10 cellular contexts compared by ENCODE assay signal in the genomic region with DNA sequence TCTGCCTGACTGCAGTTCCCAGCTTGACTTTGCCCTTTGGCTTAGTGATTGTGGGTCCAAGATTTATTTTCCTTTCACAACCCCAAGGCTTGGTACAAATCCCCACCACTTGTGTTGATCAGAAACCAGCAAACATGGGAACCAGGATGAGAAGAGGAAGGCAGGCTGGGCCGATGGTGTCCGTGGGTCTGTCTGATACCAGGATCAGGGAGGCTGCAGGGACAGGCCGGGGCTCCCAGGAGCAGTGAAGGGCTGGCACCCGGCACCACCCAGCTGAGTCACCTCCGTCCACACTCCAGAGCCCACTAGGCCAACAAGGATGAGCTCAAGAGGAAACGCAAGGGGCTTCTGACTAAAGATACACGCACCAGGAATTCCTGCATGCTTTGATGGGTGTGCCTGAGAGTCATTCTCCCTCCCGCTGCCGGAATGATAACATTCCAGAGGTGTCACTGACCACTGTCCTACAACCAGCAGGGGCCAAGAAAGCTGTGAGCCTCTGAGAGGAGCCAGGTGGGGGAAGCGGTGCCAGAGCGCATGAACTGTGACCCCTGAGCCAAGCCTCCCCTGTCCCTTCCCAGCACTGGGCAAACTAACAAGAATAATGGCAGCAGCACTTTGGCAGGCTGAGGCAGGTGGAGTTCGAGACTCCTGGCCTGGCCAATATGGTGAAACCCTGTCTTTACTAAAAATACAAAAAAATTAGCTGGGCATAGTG. TPM values are rescaled to one million over a fixed set of nuclear protein-coding genes. Genes with fewer than 3 reads are reported as not detected.
DNase-seq lines count a peak whose midpoint lies in the region; ATAC-seq and TF ChIP-seq lines count a peak whose summit lies in the region.
"Had no signal": no experiment of that assay in that cellular context is flagged by ENCODE, and none has a peak within 500 bp of the region (broad histone marks: within the 10 kb centered on the region; RNA-seq: fewer than 3 reads in every experiment).

No MANE protein-coding gene starts in this region.

- intact Hi-C loops in sciatic nerve (cut with DNase I): no loop called here

- H3K4me3 Mint-ChIP-seq in HFFc6: peak overlapping the region; percentile 77

- 0 out of 2 replicates have a peak, but pooled peaks have one; percentile 13 for TF ChIP-seq CTCF in HFFc6 (IDR thresholded peaks at IDR 0.05)

- no peaks in the 10 kb centered on the region for H3K9me3 Mint-ChIP-seq in HFFc6
- H3K9me3 Mint-ChIP-seq: naive B cell had no signal

- peaks cover 45% of the 10 kb centered on the region for H3K4me1 Mint-ChIP-seq in HFFc6 (ENCODE audit: low read depth)

- DNase-seq in HFFc6: peak; percentile 77
- peak; percentile 57 to 72 for DNase-seq in SW 1271 (lab: John Stamatoyannopoulos, UW)
- DNase-seq in glomerular visceral epithelial cell (ENCODE audit: extremely low spot score): peak; percentile 98
- no peak for DNase-seq in sciatic nerve (ENCODE audit: low spot score)
- DNase-seq in NCI-H1694 treated with DMSO at 0.1 percent for 48 hours (lab: John Stamatoyannopoulos, UW): no peak
- no peak for DNase-seq in SIG-M5 treated with dmso at 0.1 percent for 504 hours (lab: John Stamatoyannopoulos, UW; ENCODE audit: unreplicated experiment)
- DNase-seq in NCI-H2196 treated with DMSO at 0.1 percent for 48 hours (lab: John Stamatoyannopoulos, UW; ENCODE audit: unreplicated experiment): no peak
- DNase-seq: naive B cell, NCI-H2171 had no signal

- peak; percentile 33 for ATAC-seq in sciatic nerve
- ATAC-seq in HG03520 (IDR thresholded peaks at IDR 0.05; ENCODE audit: unreplicated experiment): no peak

- H3K27ac Mint-ChIP-seq in HFFc6: peak overlapping the region; percentile 89
- H3K27ac Mint-ChIP-seq: naive B cell had no signal

- H3K36me3 Mint-ChIP-seq in HFFc6 (ENCODE audit: low read depth): no peaks in the 10 kb centered on the region
- H3K36me3 Mint-ChIP-seq: naive B cell had no signal

- H3K27me3 Mint-ChIP-seq in HFFc6 (ENCODE audit: insufficient read depth): peaks cover 3% of the 10 kb centered on the region

RNA-seq across cellular contexts. Expression of a gene that starts 29.2 kb away (rescaled TPM):
- total RNA-seq in HFFc6 (2021; fragmentation: NEBNext Ultra II Directional; extraction: Animal tissue kit (Norgen Biotek cat#: 25700)): 1 to 10 TPM in 5 of 6 experiments, under 1 TPM in 1; 0.74 to 2.9 (median 1.5) TPM
- 23.7 TPM for total RNA-seq in sciatic nerve

RNA-seq across cellular contexts. Expression of a gene that starts 51.7 kb away (rescaled TPM):
- 1 to 10 TPM in 2 of 6 experiments, under 1 TPM in 3, not detected in 1; 0.10 to 1.4 (median 0.23) TPM for total RNA-seq in HFFc6 (2021; fragmentation: NEBNext Ultra II Directional; extraction: Animal tissue kit (Norgen Biotek cat#: 25700))
- total RNA-seq in sciatic nerve: 8.6 TPM

Comparison
In these comparisons a context has a peak if more than half of its experiments do, and no peak if none do; other contexts are left out.
1. DNase-seq: peak in HFFc6 (single experiment), SW 1271 (2 of 2) and glomerular visceral epithelial cell (single experiment); none in sciatic nerve (single experiment), NCI-H1694 treated with DMSO at 0.1 percent for 48 hours (single experiment), SIG-M5 treated with dmso at 0.1 percent for 504 hours (single experiment) and NCI-H2196 treated with DMSO at 0.1 percent for 48 hours (single experiment).